Comparison of ENCODE assay signal across 2 cellular contexts in genomic region chr11:130102457-130103249, GRCh38.
A peak's percentile ranks its signal among the peaks of the same experiment; 100 is the strongest.
TF ChIP-seq lines count a peak whose summit lies in the region.

No MANE protein-coding gene starts in this region.

TF ChIP-seq in K562, 482 proteins besides CTCF, POLR2A, EP300 and RAD21:
- TF ChIP-seq MAFK (IDR thresholded peaks at IDR 0.05; ENCODE audit: low read length) (peak; percentile 78), MAFF (IDR thresholded peaks at IDR 0.05; ENCODE audit: low read length) (peak; percentile 72), MAFG (tag; conservative IDR thresholded peaks at IDR 0.05) (peak; percentile 74), C11orf30 (IDR thresholded peaks at IDR 0.05; ENCODE audit: low read depth) (peak; percentile 84), ZNF316 (IDR thresholded peaks at IDR 0.05) (peak; percentile 87)
- TF ChIP-seq, protein P1, sequence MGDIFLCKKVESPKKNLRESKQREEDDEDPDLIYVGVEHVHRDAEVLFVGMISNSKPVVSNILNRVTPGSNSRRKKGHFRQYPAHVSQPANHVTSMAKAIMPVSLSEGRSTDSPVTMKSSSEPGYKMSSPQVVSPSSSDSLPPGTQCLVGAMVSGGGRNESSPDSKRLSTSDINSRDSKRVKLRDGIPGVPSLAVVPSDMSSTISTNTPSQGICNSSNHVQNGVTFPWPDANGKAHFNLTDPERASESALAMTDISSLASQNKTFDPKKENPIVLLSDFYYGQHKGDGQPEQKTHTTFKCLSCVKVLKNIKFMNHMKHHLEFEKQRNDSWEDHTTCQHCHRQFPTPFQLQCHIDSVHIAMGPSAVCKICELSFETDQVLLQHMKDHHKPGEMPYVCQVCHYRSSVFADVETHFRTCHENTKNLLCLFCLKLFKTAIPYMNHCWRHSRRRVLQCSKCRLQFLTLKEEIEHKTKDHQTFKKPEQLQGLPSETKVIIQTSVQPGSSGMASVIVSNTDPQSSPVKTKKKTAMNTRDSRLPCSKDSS (IDR thresholded peaks at IDR 0.05; ENCODE audit: low read depth, partially characterized antibody) = no peak
TF ChIP-seq in K562: peak in this region for 5.

TF ChIP-seq in HepG2, 621 proteins besides CTCF, POLR2A, EP300 and RAD21:
- TF ChIP-seq ZNF772 (CRISPR knock-in tag; IDR thresholded peaks at IDR 0.05) (no peak), NFIC (IDR thresholded peaks at IDR 0.05; ENCODE audit: low read length) (no peak), PPARG (CRISPR knock-in tag; conservative IDR thresholded peaks at IDR 0.05) (no peak), MAFK (conservative IDR thresholded peaks at IDR 0.05 in 1 of 2, IDR thresholded peaks at IDR 0.05 in 1 of 2; ENCODE audit: low read length in 2 of 2) (peak; percentile 88 to 92), MAFF (IDR thresholded peaks at IDR 0.05; ENCODE audit: low read depth, low read length) (peak; percentile 91), BORCS8-MEF2B (CRISPR knock-in tag; IDR thresholded peaks at IDR 0.05) (no peak), ZNF101 (CRISPR knock-in tag; IDR thresholded peaks at IDR 0.05; ENCODE audit: borderline replicate concordance, low read depth) (no peak)
